Comparison of ENCODE assay signal across 9 cellular contexts in genomic region chr6:141482773-141483172, GRCh38.
A peak's percentile ranks its signal among the peaks of the same experiment; 100 is the strongest.
DNase-seq lines count a peak whose midpoint lies in the region; ATAC-seq and TF ChIP-seq lines count a peak whose summit lies in the region.
"Had no signal": no experiment of that assay in that cellular context is flagged by ENCODE, and none has a peak within 500 bp of the region (broad histone marks: within the 10 kb centered on the region; RNA-seq: fewer than 3 reads in every experiment).

No MANE protein-coding gene starts in this region.

- H3K4me1 ChIP-seq in suprapubic skin (peaks cover 7% of the 10 kb centered on the region), sigmoid colon (no peaks in the 10 kb centered on the region)

- TF ChIP-seq POLR2A in suprapubic skin (IDR thresholded peaks at IDR 0.05) (no peak), sigmoid colon (IDR thresholded peaks at IDR 0.05) (no peak), GM18505 (IDR thresholded peaks at IDR 0.05; ENCODE audit: borderline replicate concordance, extremely low read depth, insufficient read depth, insufficient read length) (no peak)

- H3K9me3 Mint-ChIP-seq in activated T-cell treated with anti-CD3 and anti-CD28 coated beads, Interleukin-2, amount 50 U/mL, for 4 hours = no peaks in the 10 kb centered on the region

- no peaks in the 10 kb centered on the region for H3K36me3 ChIP-seq in suprapubic skin
- H3K36me3 ChIP-seq in sigmoid colon = no peaks in the 10 kb centered on the region

- no peaks in the 10 kb centered on the region for H3K36me3 Mint-ChIP-seq in activated T-cell treated with anti-CD3 and anti-CD28 coated beads, Interleukin-2, amount 50 U/mL, for 4 hours (ENCODE audit: insufficient read depth)

- H3K9me3 ChIP-seq in suprapubic skin (no peaks in the 10 kb centered on the region), sigmoid colon (no peaks in the 10 kb centered on the region)

- peak overlapping the region; percentile 27 for H3K4me3 ChIP-seq in suprapubic skin
- H3K4me3 ChIP-seq in sigmoid colon = peak overlapping the region in 2 of 4 donors; percentile 3 to 12

- H3K4me1 Mint-ChIP-seq in activated T-cell treated with anti-CD3 and anti-CD28 coated beads, Interleukin-2, amount 50 U/mL, for 4 hours (ENCODE audit: low read depth) = peaks cover 41% of the 10 kb centered on the region

- H3K27me3 ChIP-seq in suprapubic skin (no peaks in the 10 kb centered on the region), sigmoid colon (no peaks in the 10 kb centered on the region)

- DNase-seq in activated T-cell treated with anti-CD3 and anti-CD28 coated beads, Interleukin-2, amount 50 U/mL, for 4 hours = no peak
- no peak for DNase-seq in activated T-cell treated with anti-CD3 and anti-CD28 coated beads for 4 hours
- peak; percentile 65 for DNase-seq in RPMI7951 (ENCODE audit: low read depth)
- DNase-seq in fibroblast of gingiva (ENCODE audit: low read depth) = peak; percentile 40
- no peak for DNase-seq in suprapubic skin (ENCODE audit: low spot score in 2 of 2)
- no peak for DNase-seq in sigmoid colon
- DNase-seq: activated CD8-positive, alpha-beta memory T cell treated with anti-CD3 and anti-CD28 coated beads for 24 hours had no signal

- TF ChIP-seq EP300 in suprapubic skin (IDR thresholded peaks at IDR 0.05) (no peak), sigmoid colon (IDR thresholded peaks at IDR 0.05) (no peak)

- intact Hi-C loops in sigmoid colon (cut with DNase I) = no loop called here

- no peaks in the 10 kb centered on the region for H3K27me3 Mint-ChIP-seq in activated T-cell treated with anti-CD3 and anti-CD28 coated beads, Interleukin-2, amount 50 U/mL, for 4 hours (ENCODE audit: low read depth)

- WGBS in suprapubic skin = 44% methylated on average over 5 of the region's 5 CpGs
- 46 to 55% methylated on average over 5 of the region's 5 CpGs for WGBS in sigmoid colon, 2 donors

- no peak for ATAC-seq in activated T-cell treated with anti-CD3 and anti-CD28 coated beads, Interleukin-2, amount 50 U/mL, for 4 hours
- ATAC-seq in GM18505 (IDR thresholded peaks at IDR 0.05; ENCODE audit: unreplicated experiment) (no peak), GM21528 (IDR thresholded peaks at IDR 0.05; ENCODE audit: low FRiP score, unreplicated experiment) (no peak)

- H3K27ac ChIP-seq in suprapubic skin (peak overlapping the region; percentile 62), sigmoid colon (peak overlapping the region in 2 of 4 donors; percentile 23 to 39)

- peak overlapping the region; percentile 75 for H3K4me3 Mint-ChIP-seq in activated T-cell treated with anti-CD3 and anti-CD28 coated beads, Interleukin-2, amount 50 U/mL, for 4 hours

- TF ChIP-seq CTCF in suprapubic skin (IDR thresholded peaks at IDR 0.05) (no peak), sigmoid colon (IDR thresholded peaks at IDR 0.05) (no peak)

Comparison
In these comparisons a context has a peak if more than half of its experiments do, and no peak if none do; other contexts are left out.
1. DNase-seq: peak in RPMI7951 (single experiment) and fibroblast of gingiva (single experiment); none in activated T-cell treated with anti-CD3 and anti-CD28 coated beads, Interleukin-2, amount 50 U/mL, for 4 hours (single experiment), activated T-cell treated with anti-CD3 and anti-CD28 coated beads for 4 hours (single experiment), suprapubic skin (0 of 2) and sigmoid colon (single experiment).